Comparison of ENCODE assay signal across 8 cellular contexts in genomic region chr17:6556121-6557039, GRCh38. TPM values are rescaled to one million over a fixed set of nuclear protein-coding genes. Genes with fewer than 3 reads are reported as not detected.
A peak's percentile ranks its signal among the peaks of the same experiment; 100 is the strongest.
DNase-seq lines count a peak whose midpoint lies in the region; ATAC-seq, FAIRE-seq and TF ChIP-seq lines count a peak whose summit lies in the region.

Gene PITPNM3, minus strand, starts transcription at chr17:6556555. Its CDS starts 149 bp downstream, at chr17:6556406.

- H3K36me3 ChIP-seq in HUES64 (ENCODE audit: insufficient read depth, low read length) = no peaks in the 10 kb centered on the region

- no peak within 1 kb of the TSS; the same call in 1 of the 2 replicates for H3K9ac ChIP-seq in HUES64 (ENCODE audit: low read depth, low read length)

- no peak for TF ChIP-seq CTCF in A549 (IDR thresholded peaks at IDR 0.05)
- TF ChIP-seq CTCF in coronary artery (IDR thresholded peaks at IDR 0.05) = no peak
- no peak for TF ChIP-seq CTCF in mesothelial cell of epicardium (IDR thresholded peaks at IDR 0.05; ENCODE audit: unreplicated experiment)

- peak within 1 kb of the TSS; percentile 69 for H3K4me3 Mint-ChIP-seq in mesothelial cell of epicardium

- no peak for TF ChIP-seq RAD21 in A549 (conservative IDR thresholded peaks at IDR 0.05 in 1 of 2, IDR thresholded peaks at IDR 0.05 in 1 of 2)

- H3K4me2 ChIP-seq in A549 = peak within 1 kb of the TSS; percentile 99

- DNase-seq in A549 (ENCODE audit: low read depth in 1 of 2, low spot score in 1 of 2) = no peak
- no peak for DNase-seq in coronary artery (ENCODE audit: low spot score)
- no peak for DNase-seq in mesothelial cell of epicardium (ENCODE audit: low spot score in 2 of 2, unreplicated experiment in 2 of 2)
- DNase-seq in urothelium cell line (ENCODE audit: low spot score) = peak; percentile 38
- no peak for DNase-seq in NCI-H1048 (lab: John Stamatoyannopoulos, UW)
- DNase-seq in UCSD-AML1 (lab: John Stamatoyannopoulos, UW; ENCODE audit: unreplicated experiment) = no peak

- no peaks in the 10 kb centered on the region for H3K9me3 Mint-ChIP-seq in mesothelial cell of epicardium

- TF ChIP-seq POLR2A in A549 (IDR thresholded peaks at IDR 0.05; ENCODE audit: low read length) = no peak

- FAIRE-seq in A549 (lab: Jason Lieb, UNC) = no peak
- FAIRE-seq in urothelium cell line (lab: Jason Lieb, UNC) = no peak

- H3K27ac ChIP-seq in A549 = peak within 1 kb of the TSS; percentile 75 to 89
- no peak within 1 kb of the TSS for H3K27ac ChIP-seq in HUES64 (ENCODE audit: low read depth, low read length)
- no peak within 1 kb of the TSS for H3K27ac ChIP-seq in coronary artery

- peak within 1 kb of the TSS; percentile 82 for H3K4me3 ChIP-seq in A549
- peak within 1 kb of the TSS; percentile 61 for H3K4me3 ChIP-seq in HUES64 (ENCODE audit: low read length)
- H3K4me3 ChIP-seq in coronary artery = peak within 1 kb of the TSS; percentile 84

- H3K27me3 Mint-ChIP-seq in mesothelial cell of epicardium (ENCODE audit: low read depth) = peaks cover 70% of the 10 kb centered on the region

- H3K4me1 Mint-ChIP-seq in mesothelial cell of epicardium = peaks cover 30% of the 10 kb centered on the region

- peaks cover 20% of the 10 kb centered on the region; the same call in 2 of the 3 replicates for H3K4me1 ChIP-seq in A549
- peaks cover 8% of the 10 kb centered on the region for H3K4me1 ChIP-seq in HUES64 (ENCODE audit: insufficient read depth, low read length)

- H3K27ac Mint-ChIP-seq in mesothelial cell of epicardium = no peak within 1 kb of the TSS

- CTCF ChIA-PET in A549 (lab: Yijun Ruan, JAX) = interaction anchor here (0.6 to 10.9 kb wide), 4 partner anchors 29 to 358 kb away, joined by 3 to 105 read pairs (median 4); no protein-coding TSS in a partner anchor

- peaks cover 57% of the 10 kb centered on the region for H3K27me3 ChIP-seq in HUES64 (ENCODE audit: insufficient read depth, low read length)

- ATAC-seq in A549 (peak; percentile 18 to 25), GM19035 (IDR thresholded peaks at IDR 0.05; ENCODE audit: unreplicated experiment) (no peak)

- H3K9me3 ChIP-seq in A549 (no peaks in the 10 kb centered on the region), HUES64 (ENCODE audit: insufficient read depth, low read depth, low read length) (no peaks in the 10 kb centered on the region)

- POLR2A ChIA-PET in A549 (lab: Yijun Ruan, JAX) = no interaction called here

- WGBS in A549 (ENCODE audit: missing lambda C conversion rate) = 25% methylated on average over 21 of the region's 122 CpGs
- under 1% methylated on average over 106 of the region's 122 CpGs for WGBS in HUES64

- no peak for TF ChIP-seq EP300 in A549 (IDR thresholded peaks at IDR 0.05)

- H3K36me3 Mint-ChIP-seq in mesothelial cell of epicardium = no peaks in the 10 kb centered on the region

TF ChIP-seq in A549, 52 proteins besides CTCF, POLR2A, EP300 and RAD21:
- no peak for TF ChIP-seq HOXB5 (CRISPR knock-in tag; IDR thresholded peaks at IDR 0.05)
- no peak for TF ChIP-seq CBX8 (IDR thresholded peaks at IDR 0.05)
- TF ChIP-seq SREBF2 (IDR thresholded peaks at IDR 0.05) = no peak
- no peak for TF ChIP-seq RARB (CRISPR knock-in tag; IDR thresholded peaks at IDR 0.05)
- TF ChIP-seq FOSL2 (IDR thresholded peaks at IDR 0.05) = no peak
- no peak for TF ChIP-seq FOSL2 (CRISPR knock-in tag; IDR thresholded peaks at IDR 0.05)
- TF ChIP-seq GATA3 (IDR thresholded peaks at IDR 0.05; ENCODE audit: borderline replicate concordance) = no peak
- TF ChIP-seq CBX2 (IDR thresholded peaks at IDR 0.05; ENCODE audit: borderline replicate concordance, low read depth) = no peak
- no peak for TF ChIP-seq ESRRA (IDR thresholded peaks at IDR 0.05; ENCODE audit: borderline replicate concordance, low read length)
- TF ChIP-seq NR3C1 (IDR thresholded peaks at IDR 0.05) = no peak

RNA-seq across cellular contexts. Expression of gene PITPNM3, which starts in this region (rescaled TPM):
- polyA plus RNA-seq in A549 (2011; rRNA removed) (0.80 and 0.93 TPM in 2 replicates), A549 (2017; fragmentation: RNase III; extraction: RNeasy Plus Mini Kit Qiagen cat#74134 plus additional on column Dnase treatment) (1.8 to 2.3 TPM (median 2.2 TPM) in 3 replicates)
- polyA plus RNA-seq in A549 (2012; cell fraction: cytosol; rRNA removed) = 0.67 and 1.1 TPM in 2 replicates
- polyA plus RNA-seq in A549 (2012; cell fraction: nucleus; rRNA removed) = 3.8 and 4.0 TPM in 2 replicates
- 1.0 and 1.4 TPM in 2 replicates for polyA minus RNA-seq in A549 (2011; rRNA and poly(A)+ RNA removed)
- polyA plus RNA-seq in HUES64 (2013, experiment 1 of 2) = 0.80 TPM
- 1.6 TPM for polyA plus RNA-seq in HUES64 (2013, experiment 2 of 2)
- total RNA-seq in mesothelial cell of epicardium = 1.9 to 2.4 TPM (median 2.3 TPM) in 3 replicates

Comparison
In these comparisons a context has a peak if more than half of its experiments do, and no peak if none do; other contexts are left out.
1. H3K27ac ChIP-seq: peak in A549 (2 of 2); none in HUES64 (single experiment) and coronary artery (0 of 2).
2. Peak in every context shown above with its lines, with median percentiles within 50 percentile points of each other: H3K4me3 ChIP-seq.